ENCODE assay signal across 20 cellular contexts in the genomic region with DNA sequence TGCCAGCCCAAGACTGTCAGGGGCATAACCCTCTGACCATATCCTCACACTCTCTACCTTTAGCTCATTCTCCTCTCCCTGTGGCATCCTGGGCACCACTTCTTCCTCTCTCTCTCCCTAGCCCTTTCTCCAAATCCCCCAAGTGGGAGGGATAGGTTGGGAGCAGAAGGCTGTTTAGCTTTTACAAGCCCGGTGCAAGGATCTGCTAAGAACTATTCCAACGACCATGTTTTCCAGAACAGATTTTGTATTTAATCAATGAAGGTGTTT.
"Had no signal": no experiment of that assay in that cellular context is flagged by ENCODE, and none has a peak within 500 bp of the region (broad histone marks: within the 10 kb centered on the region; RNA-seq: fewer than 3 reads in every experiment).

No MANE protein-coding gene starts in this region.

- H3K4me3 ChIP-seq: ascending aorta, breast epithelium, esophagus muscularis mucosa, tibial nerve, uterus had no signal

- DNase-seq: activated CD4-positive, alpha-beta T cell treated with anti-CD3 and anti-CD28 coated beads, Interleukin-2, amount 50 U/mL, for 1 hour; activated CD8-positive, alpha-beta memory T cell treated with anti-CD3 and anti-CD28 coated beads, Interleukin-2, amount 50 U/mL, for 48 hours; activated effector memory CD4-positive, alpha-beta T cell treated with anti-CD3 and anti-CD28 coated beads, Interleukin-2, amount 50 U/mL, for 16 hours; activated naive CD4-positive, alpha-beta T cell treated with anti-CD3 and anti-CD28 coated beads, Interleukin-2, amount 50 U/mL, for 16 hours; activated T-cell treated with anti-CD3 and anti-CD28 coated beads, Interleukin-2, amount 50 U/mL, for 48 hours; effector CD8-positive, alpha-beta T cell; left cardiac atrium; mesendoderm; natural killer cell; nucleus accumbens; stimulated activated CD4-positive, alpha-beta T cell treated with anti-CD3 and anti-CD28 coated beads, Interleukin-2, amount 100 ng/mL, for 24 hours; stimulated activated naive CD4-positive, alpha-beta T cell treated with Interleukin-2 at 50 U/mL for 16 hours; T-cell; T1000; uterus had no signal

- H3K36me3 ChIP-seq: ascending aorta, breast epithelium, esophagus muscularis mucosa, tibial nerve, uterus had no signal

- H3K27ac Mint-ChIP-seq: dendritic cell treated with granulocyte-macrophage colony-stimulating factor and Interleukin-4, amounts not matched to agents 40 ng/mL and 50 ng/mL, for 4 days; natural killer cell; T-cell had no signal

- H3K4me1 ChIP-seq: ascending aorta, breast epithelium, tibial nerve, uterus had no signal

- H3K9me3 Mint-ChIP-seq: dendritic cell treated with granulocyte-macrophage colony-stimulating factor and Interleukin-4, amounts not matched to agents 40 ng/mL and 50 ng/mL, for 4 days; natural killer cell; T-cell had no signal

- H3K27me3 Mint-ChIP-seq: T-cell had no signal

- H3K27me3 ChIP-seq: ascending aorta, breast epithelium, esophagus muscularis mucosa, tibial nerve, uterus had no signal

- H3K4me1 Mint-ChIP-seq: natural killer cell, T-cell had no signal

- H3K27ac ChIP-seq: ascending aorta, breast epithelium, esophagus muscularis mucosa, tibial nerve, uterus had no signal

- H3K9me3 ChIP-seq: ascending aorta, breast epithelium, esophagus muscularis mucosa, tibial nerve, uterus had no signal

- H3K36me3 Mint-ChIP-seq: natural killer cell, T-cell had no signal

- H3K4me3 Mint-ChIP-seq: dendritic cell treated with granulocyte-macrophage colony-stimulating factor and Interleukin-4, amounts not matched to agents 40 ng/mL and 50 ng/mL, for 4 days; natural killer cell; T-cell had no signal
